15 cellular contexts compared by ENCODE assay signal in the genomic region with DNA sequence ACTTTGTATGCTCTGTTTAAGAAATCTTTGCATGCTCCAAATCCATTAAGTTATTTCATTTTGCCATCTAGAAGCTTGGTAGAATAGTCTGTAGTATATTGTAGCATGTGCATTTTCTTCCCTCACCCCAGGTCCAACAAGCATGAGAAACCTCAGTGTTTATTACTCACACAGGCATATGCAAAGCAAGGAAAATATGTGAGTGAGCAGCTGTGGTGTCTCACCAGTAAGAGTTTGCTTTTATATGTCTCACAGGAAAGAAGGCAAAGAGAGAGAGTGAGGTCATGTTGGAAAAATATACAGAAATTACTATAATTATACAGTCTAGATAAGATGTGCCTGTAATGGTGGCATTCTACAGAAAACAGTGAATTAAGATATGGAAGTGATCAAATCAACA.
A peak's percentile ranks its signal among the peaks of the same experiment; 100 is the strongest.
DNase-seq lines count a peak whose midpoint lies in the region; ATAC-seq, FAIRE-seq and TF ChIP-seq lines count a peak whose summit lies in the region.
"Had no signal": no experiment of that assay in that cellular context is flagged by ENCODE, and none has a peak within 500 bp of the region (broad histone marks: within the 10 kb centered on the region; RNA-seq: fewer than 3 reads in every experiment).

No MANE protein-coding gene starts in this region.

- DNase-seq in HT1080 (ENCODE audit: low read depth), result peak; percentile 24
- peak; percentile 27 for DNase-seq in RKO (ENCODE audit: low spot score)
- DNase-seq in choroid plexus epithelial cell (ENCODE audit: low read depth), result peak; percentile 52
- DNase-seq in myocyte (ENCODE audit: low read depth), result peak; percentile 36
- DNase-seq in activated CD4-positive, alpha-beta T cell treated with anti-CD3 and anti-CD28 coated beads, Interleukin-2, amount 50 U/mL, for 48 hours, result no peak
- no peak for DNase-seq in pancreas
- no peak for DNase-seq in ACHN
- DNase-seq: Calu3; CD4-positive, CD25-positive, alpha-beta regulatory T cell; DMS 273 treated with DMSO at 0.1 percent for 48 hours had no signal

- TF ChIP-seq CTCF in choroid plexus epithelial cell (conservative IDR thresholded peaks at IDR 0.05; ENCODE audit: low read depth, low read length) (no peak), pancreas (IDR thresholded peaks at IDR 0.05) (no peak)

- in situ Hi-C loops in ACHN (cut with HindIII; ENCODE audit: low pct_ligation_motif_present, low pct_unique_long_range_greater_than_20kb, low sequenced_read_pairs), result no loop called here

- intact Hi-C loops in pancreas (cut with DNase I), result no loop called here

- ATAC-seq in GM21360 (IDR thresholded peaks at IDR 0.05; ENCODE audit: unreplicated experiment) (no peak), pancreas (no peak)
- ATAC-seq: GM12878, HCT116 had no signal

- H3K9me3 ChIP-seq in pancreas, result no peaks in the 10 kb centered on the region
- H3K9me3 ChIP-seq: BLaER1 treated with 17β-estradiol and CSF1 and Interleukin-3, amounts not matched to agents 10 nM and 100 nM had no signal

- H3K36me3 ChIP-seq in pancreas, result no peaks in the 10 kb centered on the region
- H3K36me3 ChIP-seq: BLaER1 treated with 17β-estradiol and CSF1 and Interleukin-3, amounts not matched to agents 10 nM and 100 nM had no signal

- no peaks in the 10 kb centered on the region for H3K27me3 ChIP-seq in pancreas
- H3K27me3 ChIP-seq: BLaER1 treated with 17β-estradiol and CSF1 and Interleukin-3, amounts not matched to agents 10 nM and 100 nM had no signal

- no peak overlapping the region for H3K27ac ChIP-seq in pancreas
- H3K27ac ChIP-seq: 22Rv1; BLaER1 treated with 17β-estradiol and CSF1 and Interleukin-3, amounts not matched to agents 10 nM and 100 nM had no signal

- no peak overlapping the region for H3K4me3 ChIP-seq in choroid plexus epithelial cell (ENCODE audit: low read depth, low read length)
- H3K4me3 ChIP-seq in pancreas, result no peak overlapping the region
- H3K4me3 ChIP-seq: BLaER1 treated with 17β-estradiol and CSF1 and Interleukin-3, amounts not matched to agents 10 nM and 100 nM; GM12878 had no signal

- H3K4me1 ChIP-seq in pancreas, result no peaks in the 10 kb centered on the region
- H3K4me1 ChIP-seq: BLaER1 treated with 17β-estradiol and CSF1 and Interleukin-3, amounts not matched to agents 10 nM and 100 nM had no signal

- FAIRE-seq in pancreas (lab: Jason Lieb, UNC), result no peak
- FAIRE-seq: GM12878 had no signal

Comparison
In these comparisons a context has a peak if more than half of its experiments do, and no peak if none do; other contexts are left out.
1. DNase-seq: peak in HT1080 (single experiment), RKO (single experiment), choroid plexus epithelial cell (single experiment) and myocyte (single experiment); none in activated CD4-positive, alpha-beta T cell treated with anti-CD3 and anti-CD28 coated beads, Interleukin-2, amount 50 U/mL, for 48 hours (0 of 2), pancreas (0 of 6) and ACHN (single experiment).